In genomic region chr11:9735236-9735635, GRCh38 we compare ENCODE assay signal across 17 cellular contexts.
"Had no signal": no experiment of that assay in that cellular context is flagged by ENCODE, and none has a peak within 500 bp of the region (broad histone marks: within the 10 kb centered on the region; RNA-seq: fewer than 3 reads in every experiment).

No MANE protein-coding gene starts in this region.

- DNase-seq: activated CD4-positive, alpha-beta T cell treated with anti-CD3 and anti-CD28 coated beads, Interleukin-2, amount 10 ng/mL, durations not matched to agents 7 days and 5 days; activated CD8-positive, alpha-beta T cell treated with anti-CD3 and anti-CD28 coated beads, Interleukin-2, amount 10 ng/mL, durations not matched to agents 7 days and 5 days; effector memory CD4-positive, alpha-beta T cell; left colon; mesenchymal stem cell; nucleus accumbens; right cardiac atrium; stomach; T1000; transverse colon had no signal

- H3K27me3 Mint-ChIP-seq: activated CD4-positive, alpha-beta T cell treated with anti-CD3 and anti-CD28 coated beads, Interleukin-2, amount 10 ng/mL, durations not matched to agents 7 days and 5 days; central memory CD8-positive, alpha-beta T cell had no signal

- H3K9ac ChIP-seq: parathyroid adenoma had no signal

- H3K27ac ChIP-seq: ascending aorta, epithelial cell of prostate, parathyroid adenoma, stomach, transverse colon, vagina had no signal

- H3K4me1 ChIP-seq: parathyroid adenoma, stomach, vagina had no signal

- H3K9me3 ChIP-seq: transverse colon, vagina had no signal

- H3K79me2 ChIP-seq: parathyroid adenoma had no signal

- H3K4me3 Mint-ChIP-seq: activated CD4-positive, alpha-beta T cell treated with anti-CD3 and anti-CD28 coated beads, Interleukin-2, amount 10 ng/mL, durations not matched to agents 7 days and 5 days; activated CD8-positive, alpha-beta T cell treated with anti-CD3 and anti-CD28 coated beads, Interleukin-2, amount 10 ng/mL, durations not matched to agents 7 days and 5 days; central memory CD8-positive, alpha-beta T cell; T-helper 1 cell treated with Interleukin-12 subunit alpha and Interleukin-12 subunit beta and Interleukin-4 antibody, amounts not matched to agents 30 μg/mL and 1 μg/mL, for 36 hours had no signal

- H3K4me1 Mint-ChIP-seq: central memory CD8-positive, alpha-beta T cell had no signal

- H3K27me3 ChIP-seq: ascending aorta, stomach, transverse colon, vagina had no signal

- H2AFZ ChIP-seq: parathyroid adenoma had no signal

- H3K4me3 ChIP-seq: ascending aorta, stomach, transverse colon, vagina had no signal

- H3K27ac Mint-ChIP-seq: activated CD4-positive, alpha-beta T cell treated with anti-CD3 and anti-CD28 coated beads, Interleukin-2, amount 10 ng/mL, durations not matched to agents 7 days and 5 days; activated CD8-positive, alpha-beta T cell treated with anti-CD3 and anti-CD28 coated beads, Interleukin-2, amount 10 ng/mL, durations not matched to agents 7 days and 5 days; activated naive CD4-positive, alpha-beta T cell treated with anti-CD3 and anti-CD28 coated beads, Interleukin-2, amount 50 U/mL, for 72 hours; T-helper 1 cell treated with Interleukin-12 subunit alpha and Interleukin-12 subunit beta and Interleukin-4 antibody, amounts not matched to agents 30 μg/mL and 1 μg/mL, for 36 hours had no signal

- ATAC-seq: activated CD8-positive, alpha-beta T cell treated with anti-CD3 and anti-CD28 coated beads, Interleukin-2, amount 10 ng/mL, durations not matched to agents 7 days and 5 days; activated naive CD4-positive, alpha-beta T cell treated with anti-CD3 and anti-CD28 coated beads, Interleukin-2, amount 50 U/mL, for 72 hours; left colon; right cardiac atrium had no signal
